In the genomic region with DNA sequence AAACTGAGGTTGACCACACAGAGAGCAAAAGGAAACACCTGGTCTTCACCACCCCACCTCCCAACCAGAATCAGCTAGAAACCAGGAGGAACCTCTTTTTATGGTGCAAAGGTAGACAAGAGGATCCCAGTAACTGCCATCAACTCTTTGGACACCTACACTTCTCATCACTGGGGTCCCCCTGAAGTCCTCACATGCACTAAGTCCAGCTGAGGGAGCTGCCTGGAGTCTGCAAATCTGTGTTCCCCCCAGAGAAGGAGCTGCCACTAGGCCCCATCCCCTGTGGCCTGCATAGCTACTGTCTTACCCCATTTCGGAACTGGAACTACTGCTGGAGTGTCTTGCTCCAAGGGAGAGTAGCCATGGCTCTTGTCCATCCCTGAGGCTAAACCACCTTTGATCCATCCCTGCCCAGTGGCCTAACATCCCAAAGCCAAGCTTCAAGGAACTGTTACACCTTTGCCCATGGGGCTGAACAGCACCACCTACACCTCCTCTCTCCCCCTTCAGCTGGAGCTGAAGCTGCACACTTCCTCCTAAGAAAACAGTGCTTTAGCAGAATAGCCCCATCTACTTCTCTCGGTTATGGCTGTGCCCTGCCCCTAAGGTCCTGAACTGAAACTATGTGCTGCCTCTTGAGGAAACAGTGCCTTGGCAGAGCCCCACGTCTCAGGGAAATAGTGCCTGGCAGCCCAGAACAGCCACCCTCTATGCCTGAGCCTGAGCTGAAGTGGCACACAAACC, we compare ENCODE assay signal across 1 cellular context.
TF ChIP-seq lines count a peak whose summit lies in the region.

No MANE protein-coding gene starts in this region.

TF ChIP-seq in GM12878, 131 proteins besides CTCF, POLR2A, EP300 and RAD21 (continued from another document and continues in another):
- TF ChIP-seq, protein P1, sequence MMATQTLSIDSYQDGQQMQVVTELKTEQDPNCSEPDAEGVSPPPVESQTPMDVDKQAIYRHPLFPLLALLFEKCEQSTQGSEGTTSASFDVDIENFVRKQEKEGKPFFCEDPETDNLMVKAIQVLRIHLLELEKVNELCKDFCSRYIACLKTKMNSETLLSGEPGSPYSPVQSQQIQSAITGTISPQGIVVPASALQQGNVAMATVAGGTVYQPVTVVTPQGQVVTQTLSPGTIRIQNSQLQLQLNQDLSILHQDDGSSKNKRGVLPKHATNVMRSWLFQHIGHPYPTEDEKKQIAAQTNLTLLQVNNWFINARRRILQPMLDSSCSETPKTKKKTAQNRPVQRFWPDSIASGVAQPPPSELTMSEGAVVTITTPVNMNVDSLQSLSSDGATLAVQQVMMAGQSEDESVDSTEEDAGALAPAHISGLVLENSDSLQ (IDR thresholded peaks at IDR 0.05), result no peak
- TF ChIP-seq YBX1 (IDR thresholded peaks at IDR 0.05) (no peak), MEF2A (IDR thresholded peaks at IDR 0.05; ENCODE audit: insufficient read depth, low read depth, low read length) (peak; percentile 39; the same call in 1 of the 2 replicates), SMAD1 (IDR thresholded peaks at IDR 0.05; ENCODE audit: low read depth, partially characterized antibody) (no peak), SUZ12 (IDR thresholded peaks at IDR 0.05; ENCODE audit: unreplicated experiment) (no peak), SIX5 (IDR thresholded peaks at IDR 0.05; ENCODE audit: low read depth, low read length, severe bottlenecking) (no peak), RFX5 (IDR thresholded peaks at IDR 0.05; ENCODE audit: low read depth, low read length) (no peak), GABPA (IDR thresholded peaks at IDR 0.05; ENCODE audit: low read depth) (0 out of 2 replicates have a peak, but pooled peaks have one; percentile 27), BHLHE40 (IDR thresholded peaks at IDR 0.05; ENCODE audit: borderline replicate concordance in 1 of 2, low read depth in 2 of 2, low read length in 1 of 2) (no peak), SMARCA5 (IDR thresholded peaks at IDR 0.05) (no peak), HCFC1 (IDR thresholded peaks at IDR 0.05; ENCODE audit: low read length) (no peak), RBBP5 (conservative IDR thresholded peaks at IDR 0.05) (no peak), RB1 (IDR thresholded peaks at IDR 0.05; ENCODE audit: borderline replicate concordance) (no peak), STAT1 (conservative IDR thresholded peaks at IDR 0.05) (no peak), SIN3A (IDR thresholded peaks at IDR 0.05; ENCODE audit: low read depth, low read length) (no peak), MXI1 (IDR thresholded peaks at IDR 0.05; ENCODE audit: low read depth, low read length) (no peak), GATAD2B (conservative IDR thresholded peaks at IDR 0.05; ENCODE audit: low read depth) (no peak), PAX5 (IDR thresholded peaks at IDR 0.05; ENCODE audit: borderline replicate concordance, low read depth, low read length) (peak; percentile 60; the same call in 1 of the 2 replicates), ZNF384 (IDR thresholded peaks at IDR 0.05; ENCODE audit: borderline replicate concordance, low read depth, low read length) (no peak), KLF5 (IDR thresholded peaks at IDR 0.05; ENCODE audit: partially characterized antibody) (no peak), KDM1A (IDR thresholded peaks at IDR 0.05; ENCODE audit: borderline replicate concordance) (no peak), RUNX3 (IDR thresholded peaks at IDR 0.05; ENCODE audit: low read length) (peak; percentile 97), HDGF (IDR thresholded peaks at IDR 0.05) (no peak), NBN (IDR thresholded peaks at IDR 0.05) (no peak), FOS (IDR thresholded peaks at IDR 0.05; ENCODE audit: borderline replicate concordance, extremely low read depth, insufficient read length) (no peak), ESRRA (IDR thresholded peaks at IDR 0.05; ENCODE audit: low read length) (no peak), ETV6 (conservative IDR thresholded peaks at IDR 0.05 in 1 of 2, IDR thresholded peaks at IDR 0.05 in 1 of 2; ENCODE audit: borderline replicate concordance in 1 of 2, low read depth in 1 of 2) (peak in 1 of 2 experiments; percentile 88; a peak in 2 of 4 replicates)
- TF ChIP-seq, protein P2, sequence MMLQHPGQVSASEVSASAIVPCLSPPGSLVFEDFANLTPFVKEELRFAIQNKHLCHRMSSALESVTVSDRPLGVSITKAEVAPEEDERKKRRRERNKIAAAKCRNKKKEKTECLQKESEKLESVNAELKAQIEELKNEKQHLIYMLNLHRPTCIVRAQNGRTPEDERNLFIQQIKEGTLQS (IDR thresholded peaks at IDR 0.05; ENCODE audit: borderline replicate concordance, extremely low read depth, low read depth, low read length), result no peak
- TF ChIP-seq, protein P3, sequence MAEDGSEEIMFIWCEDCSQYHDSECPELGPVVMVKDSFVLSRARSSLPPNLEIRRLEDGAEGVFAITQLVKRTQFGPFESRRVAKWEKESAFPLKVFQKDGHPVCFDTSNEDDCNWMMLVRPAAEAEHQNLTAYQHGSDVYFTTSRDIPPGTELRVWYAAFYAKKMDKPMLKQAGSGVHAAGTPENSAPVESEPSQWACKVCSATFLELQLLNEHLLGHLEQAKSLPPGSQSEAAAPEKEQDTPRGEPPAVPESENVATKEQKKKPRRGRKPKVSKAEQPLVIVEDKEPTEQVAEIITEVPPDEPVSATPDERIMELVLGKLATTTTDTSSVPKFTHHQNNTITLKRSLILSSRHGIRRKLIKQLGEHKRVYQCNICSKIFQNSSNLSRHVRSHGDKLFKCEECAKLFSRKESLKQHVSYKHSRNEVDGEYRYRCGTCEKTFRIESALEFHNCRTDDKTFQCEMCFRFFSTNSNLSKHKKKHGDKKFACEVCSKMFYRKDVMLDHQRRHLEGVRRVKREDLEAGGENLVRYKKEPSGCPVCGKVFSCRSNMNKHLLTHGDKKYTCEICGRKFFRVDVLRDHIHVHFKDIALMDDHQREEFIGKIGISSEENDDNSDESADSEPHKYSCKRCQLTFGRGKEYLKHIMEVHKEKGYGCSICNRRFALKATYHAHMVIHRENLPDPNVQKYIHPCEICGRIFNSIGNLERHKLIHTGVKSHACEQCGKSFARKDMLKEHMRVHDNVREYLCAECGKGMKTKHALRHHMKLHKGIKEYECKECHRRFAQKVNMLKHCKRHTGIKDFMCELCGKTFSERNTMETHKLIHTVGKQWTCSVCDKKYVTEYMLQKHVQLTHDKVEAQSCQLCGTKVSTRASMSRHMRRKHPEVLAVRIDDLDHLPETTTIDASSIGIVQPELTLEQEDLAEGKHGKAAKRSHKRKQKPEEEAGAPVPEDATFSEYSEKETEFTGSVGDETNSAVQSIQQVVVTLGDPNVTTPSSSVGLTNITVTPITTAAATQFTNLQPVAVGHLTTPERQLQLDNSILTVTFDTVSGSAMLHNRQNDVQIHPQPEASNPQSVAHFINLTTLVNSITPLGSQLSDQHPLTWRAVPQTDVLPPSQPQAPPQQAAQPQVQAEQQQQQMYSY (CRISPR knock-in tag; IDR thresholded peaks at IDR 0.05), result no peak
- TF ChIP-seq, protein P4, sequence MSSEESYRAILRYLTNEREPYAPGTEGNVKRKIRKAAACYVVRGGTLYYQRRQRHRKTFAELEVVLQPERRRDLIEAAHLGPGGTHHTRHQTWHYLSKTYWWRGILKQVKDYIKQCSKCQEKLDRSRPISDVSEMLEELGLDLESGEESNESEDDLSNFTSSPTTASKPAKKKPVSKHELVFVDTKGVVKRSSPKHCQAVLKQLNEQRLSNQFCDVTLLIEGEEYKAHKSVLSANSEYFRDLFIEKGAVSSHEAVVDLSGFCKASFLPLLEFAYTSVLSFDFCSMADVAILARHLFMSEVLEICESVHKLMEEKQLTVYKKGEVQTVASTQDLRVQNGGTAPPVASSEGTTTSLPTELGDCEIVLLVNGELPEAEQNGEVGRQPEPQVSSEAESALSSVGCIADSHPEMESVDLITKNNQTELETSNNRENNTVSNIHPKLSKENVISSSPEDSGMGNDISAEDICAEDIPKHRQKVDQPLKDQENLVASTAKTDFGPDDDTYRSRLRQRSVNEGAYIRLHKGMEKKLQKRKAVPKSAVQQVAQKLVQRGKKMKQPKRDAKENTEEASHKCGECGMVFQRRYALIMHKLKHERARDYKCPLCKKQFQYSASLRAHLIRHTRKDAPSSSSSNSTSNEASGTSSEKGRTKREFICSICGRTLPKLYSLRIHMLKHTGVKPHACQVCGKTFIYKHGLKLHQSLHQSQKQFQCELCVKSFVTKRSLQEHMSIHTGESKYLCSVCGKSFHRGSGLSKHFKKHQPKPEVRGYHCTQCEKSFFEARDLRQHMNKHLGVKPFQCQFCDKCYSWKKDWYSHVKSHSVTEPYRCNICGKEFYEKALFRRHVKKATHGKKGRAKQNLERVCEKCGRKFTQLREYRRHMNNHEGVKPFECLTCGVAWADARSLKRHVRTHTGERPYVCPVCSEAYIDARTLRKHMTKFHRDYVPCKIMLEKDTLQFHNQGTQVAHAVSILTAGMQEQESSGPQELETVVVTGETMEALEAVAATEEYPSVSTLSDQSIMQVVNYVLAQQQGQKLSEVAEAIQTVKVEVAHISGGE (CRISPR knock-in tag; IDR thresholded peaks at IDR 0.05), result no peak
- TF ChIP-seq, protein P5, sequence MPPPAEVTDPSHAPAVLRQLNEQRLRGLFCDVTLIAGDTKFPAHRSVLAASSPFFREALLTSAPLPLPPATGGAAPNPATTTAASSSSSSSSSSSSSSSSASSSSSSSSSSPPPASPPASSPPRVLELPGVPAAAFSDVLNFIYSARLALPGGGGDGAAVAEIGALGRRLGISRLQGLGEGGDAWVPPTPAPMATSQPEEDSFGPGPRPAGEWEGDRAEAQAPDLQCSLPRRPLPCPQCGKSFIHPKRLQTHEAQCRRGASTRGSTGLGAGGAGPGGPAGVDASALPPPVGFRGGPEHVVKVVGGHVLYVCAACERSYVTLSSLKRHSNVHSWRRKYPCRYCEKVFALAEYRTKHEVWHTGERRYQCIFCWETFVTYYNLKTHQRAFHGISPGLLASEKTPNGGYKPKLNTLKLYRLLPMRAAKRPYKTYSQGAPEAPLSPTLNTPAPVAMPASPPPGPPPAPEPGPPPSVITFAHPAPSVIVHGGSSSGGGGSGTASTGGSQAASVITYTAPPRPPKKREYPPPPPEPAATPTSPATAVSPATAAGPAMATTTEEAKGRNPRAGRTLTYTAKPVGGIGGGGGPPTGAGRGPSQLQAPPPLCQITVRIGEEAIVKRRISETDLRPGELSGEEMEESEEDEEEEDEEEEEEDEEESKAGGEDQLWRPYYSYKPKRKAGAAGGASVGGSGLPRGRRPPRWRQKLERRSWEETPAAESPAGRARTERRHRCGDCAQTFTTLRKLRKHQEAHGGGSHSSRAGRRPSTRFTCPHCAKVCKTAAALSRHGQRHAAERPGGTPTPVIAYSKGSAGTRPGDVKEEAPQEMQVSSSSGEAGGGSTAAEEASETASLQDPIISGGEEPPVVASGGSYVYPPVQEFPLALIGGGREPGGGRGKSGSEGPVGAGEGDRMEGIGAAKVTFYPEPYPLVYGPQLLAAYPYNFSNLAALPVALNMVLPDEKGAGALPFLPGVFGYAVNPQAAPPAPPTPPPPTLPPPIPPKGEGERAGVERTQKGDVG (CRISPR knock-in tag; IDR thresholded peaks at IDR 0.05), result no peak
- TF ChIP-seq, protein P6, sequence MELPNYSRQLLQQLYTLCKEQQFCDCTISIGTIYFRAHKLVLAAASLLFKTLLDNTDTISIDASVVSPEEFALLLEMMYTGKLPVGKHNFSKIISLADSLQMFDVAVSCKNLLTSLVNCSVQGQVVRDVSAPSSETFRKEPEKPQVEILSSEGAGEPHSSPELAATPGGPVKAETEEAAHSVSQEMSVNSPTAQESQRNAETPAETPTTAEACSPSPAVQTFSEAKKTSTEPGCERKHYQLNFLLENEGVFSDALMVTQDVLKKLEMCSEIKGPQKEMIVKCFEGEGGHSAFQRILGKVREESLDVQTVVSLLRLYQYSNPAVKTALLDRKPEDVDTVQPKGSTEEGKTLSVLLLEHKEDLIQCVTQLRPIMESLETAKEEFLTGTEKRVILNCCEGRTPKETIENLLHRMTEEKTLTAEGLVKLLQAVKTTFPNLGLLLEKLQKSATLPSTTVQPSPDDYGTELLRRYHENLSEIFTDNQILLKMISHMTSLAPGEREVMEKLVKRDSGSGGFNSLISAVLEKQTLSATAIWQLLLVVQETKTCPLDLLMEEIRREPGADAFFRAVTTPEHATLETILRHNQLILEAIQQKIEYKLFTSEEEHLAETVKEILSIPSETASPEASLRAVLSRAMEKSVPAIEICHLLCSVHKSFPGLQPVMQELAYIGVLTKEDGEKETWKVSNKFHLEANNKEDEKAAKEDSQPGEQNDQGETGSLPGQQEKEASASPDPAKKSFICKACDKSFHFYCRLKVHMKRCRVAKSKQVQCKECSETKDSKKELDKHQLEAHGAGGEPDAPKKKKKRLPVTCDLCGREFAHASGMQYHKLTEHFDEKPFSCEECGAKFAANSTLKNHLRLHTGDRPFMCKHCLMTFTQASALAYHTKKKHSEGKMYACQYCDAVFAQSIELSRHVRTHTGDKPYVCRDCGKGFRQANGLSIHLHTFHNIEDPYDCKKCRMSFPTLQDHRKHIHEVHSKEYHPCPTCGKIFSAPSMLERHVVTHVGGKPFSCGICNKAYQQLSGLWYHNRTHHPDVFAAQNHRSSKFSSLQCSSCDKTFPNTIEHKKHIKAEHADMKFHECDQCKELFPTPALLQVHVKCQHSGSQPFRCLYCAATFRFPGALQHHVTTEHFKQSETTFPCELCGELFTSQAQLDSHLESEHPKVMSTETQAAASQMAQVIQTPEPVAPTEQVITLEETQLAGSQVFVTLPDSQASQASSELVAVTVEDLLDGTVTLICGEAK (IDR thresholded peaks at IDR 0.05; ENCODE audit: borderline replicate concordance), result no peak
- TF ChIP-seq, protein P7, sequence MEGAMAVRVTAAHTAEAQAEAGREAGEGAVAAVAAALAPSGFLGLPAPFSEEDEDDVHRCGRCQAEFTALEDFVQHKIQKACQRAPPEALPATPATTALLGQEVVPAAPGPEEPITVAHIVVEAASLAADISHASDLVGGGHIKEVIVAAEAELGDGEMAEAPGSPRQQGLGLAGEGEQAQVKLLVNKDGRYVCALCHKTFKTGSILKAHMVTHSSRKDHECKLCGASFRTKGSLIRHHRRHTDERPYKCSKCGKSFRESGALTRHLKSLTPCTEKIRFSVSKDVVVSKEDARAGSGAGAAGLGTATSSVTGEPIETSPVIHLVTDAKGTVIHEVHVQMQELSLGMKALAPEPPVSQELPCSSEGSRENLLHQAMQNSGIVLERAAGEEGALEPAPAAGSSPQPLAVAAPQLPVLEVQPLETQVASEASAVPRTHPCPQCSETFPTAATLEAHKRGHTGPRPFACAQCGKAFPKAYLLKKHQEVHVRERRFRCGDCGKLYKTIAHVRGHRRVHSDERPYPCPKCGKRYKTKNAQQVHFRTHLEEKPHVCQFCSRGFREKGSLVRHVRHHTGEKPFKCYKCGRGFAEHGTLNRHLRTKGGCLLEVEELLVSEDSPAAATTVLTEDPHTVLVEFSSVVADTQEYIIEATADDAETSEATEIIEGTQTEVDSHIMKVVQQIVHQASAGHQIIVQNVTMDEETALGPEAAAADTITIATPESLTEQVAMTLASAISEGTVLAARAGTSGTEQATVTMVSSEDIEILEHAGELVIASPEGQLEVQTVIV (IDR thresholded peaks at IDR 0.05; ENCODE audit: borderline replicate concordance, partially characterized antibody), result no peak
- TF ChIP-seq, protein P8, sequence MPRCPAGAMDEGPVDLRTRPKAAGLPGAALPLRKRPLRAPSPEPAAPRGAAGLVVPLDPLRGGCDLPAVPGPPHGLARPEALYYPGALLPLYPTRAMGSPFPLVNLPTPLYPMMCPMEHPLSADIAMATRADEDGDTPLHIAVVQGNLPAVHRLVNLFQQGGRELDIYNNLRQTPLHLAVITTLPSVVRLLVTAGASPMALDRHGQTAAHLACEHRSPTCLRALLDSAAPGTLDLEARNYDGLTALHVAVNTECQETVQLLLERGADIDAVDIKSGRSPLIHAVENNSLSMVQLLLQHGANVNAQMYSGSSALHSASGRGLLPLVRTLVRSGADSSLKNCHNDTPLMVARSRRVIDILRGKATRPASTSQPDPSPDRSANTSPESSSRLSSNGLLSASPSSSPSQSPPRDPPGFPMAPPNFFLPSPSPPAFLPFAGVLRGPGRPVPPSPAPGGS (IDR thresholded peaks at IDR 0.05; ENCODE audit: borderline replicate concordance, insufficient read depth, low read depth, low read length, poor library complexity, severe bottlenecking), result no peak
